In genomic region chr2:202147775-202148174, GRCh38 we compare ENCODE assay signal across 1 cellular context.
TF ChIP-seq lines count a peak whose summit lies in the region.

No MANE protein-coding gene starts in this region.

TF ChIP-seq in HEK293, 187 proteins besides CTCF, POLR2A, EP300 and RAD21 (continued from another document):
- TF ChIP-seq TSHZ1 (tag by site-specific recombination; IDR thresholded peaks at IDR 0.05; ENCODE audit: borderline replicate concordance) (no peak), ZNF600 (tag by site-specific recombination; IDR thresholded peaks at IDR 0.05) (no peak), ZNF560 (tag by site-specific recombination; IDR thresholded peaks at IDR 0.05; ENCODE audit: borderline replicate concordance) (no peak), ZNF211 (tag by site-specific recombination; IDR thresholded peaks at IDR 0.05; ENCODE audit: low read depth) (no peak), PRDM10 (tag by site-specific recombination; IDR thresholded peaks at IDR 0.05) (no peak), PRDM6 (tag by site-specific recombination; IDR thresholded peaks at IDR 0.05) (peak; percentile 56; the same call in 1 of the 2 replicates), REPIN1 (tag by site-specific recombination; IDR thresholded peaks at IDR 0.05; ENCODE audit: low read depth) (no peak)
